Comparison of ENCODE assay signal across 14 cellular contexts in genomic region chr14:24143511-24143910, GRCh38. TPM values are rescaled to one million over a fixed set of nuclear protein-coding genes. Genes with fewer than 3 reads are reported as not detected.
DNase-seq lines count a peak whose midpoint lies in the region; ATAC-seq and TF ChIP-seq lines count a peak whose summit lies in the region.
"Had no signal": no experiment of that assay in that cellular context is flagged by ENCODE, and none has a peak within 500 bp of the region (broad histone marks: within the 10 kb centered on the region; RNA-seq: fewer than 3 reads in every experiment).

No MANE protein-coding gene starts in this region.

- no peak for DNase-seq in CD8-positive, alpha-beta memory T cell
- DNase-seq in M059J (ENCODE audit: low read depth) (peak; percentile 57), neural progenitor cell (ENCODE audit: low spot score) (no peak), glomerular visceral epithelial cell (ENCODE audit: extremely low spot score) (no peak), GM13976 (ENCODE audit: low spot score) (no peak)
- DNase-seq: activated T-cell treated with anti-CD3 and anti-CD28 coated beads, Interleukin-2, amount 50 U/mL, for 72 hours; hippocampal formation; left ventricle myocardium superior; NCI-H2081; SIG-M5 had no signal

- peak overlapping the region in 4 of 7 donors; percentile 8 to 75 (median 20) for H3K4me3 Mint-ChIP-seq in CD8-positive, alpha-beta memory T cell
- H3K4me3 Mint-ChIP-seq in brain (peak overlapping the region in 4 of 5 experiments; percentile 66 to 97 (median 74)), neural progenitor cell (peak overlapping the region; percentile 27)

- H3K27me3 ChIP-seq in CD8-positive, alpha-beta memory T cell (ENCODE audit: insufficient read depth, low read length, poor library complexity, severe bottlenecking) = no peaks in the 10 kb centered on the region
- no peaks in the 10 kb centered on the region for H3K27me3 ChIP-seq in neural progenitor cell

- peaks cover 28% of the 10 kb centered on the region for H3K36me3 ChIP-seq in CD8-positive, alpha-beta memory T cell (ENCODE audit: insufficient read depth, low read length)
- H3K36me3 ChIP-seq in neural progenitor cell = no peaks in the 10 kb centered on the region

- no peaks in the 10 kb centered on the region for H3K9me3 ChIP-seq in CD8-positive, alpha-beta memory T cell (ENCODE audit: low read length)
- no peaks in the 10 kb centered on the region for H3K9me3 ChIP-seq in neural progenitor cell (ENCODE audit: low read depth)

- peaks cover 46% of the 10 kb centered on the region for H3K4me1 ChIP-seq in CD8-positive, alpha-beta memory T cell (ENCODE audit: insufficient read depth, low read length)
- peaks cover 17% of the 10 kb centered on the region for H3K4me1 ChIP-seq in neural progenitor cell

- H3K9ac ChIP-seq in neural progenitor cell = no peak overlapping the region
- H3K9ac ChIP-seq: KMS-11 had no signal

- POLR2A ChIA-PET in CD8-positive, alpha-beta memory T cell (lab: Charles Lee) = no interaction called here

- no peak for ATAC-seq in activated CD4-positive, CD25-positive, alpha-beta regulatory T cell treated with anti-CD3 and anti-CD28 coated beads, Interleukin-2, amount 50 U/mL, for 24 hours
- ATAC-seq: activated T-cell treated with anti-CD3 and anti-CD28 coated beads, Interleukin-2, amount 50 U/mL, for 72 hours; left ventricle myocardium superior had no signal

- CTCF ChIA-PET in CD8-positive, alpha-beta memory T cell (lab: Charles Lee) = interaction anchor here (1.1 to 1.6 kb wide), 5 partner anchors 10 to 99 kb away, joined by 3 to 7 read pairs (median 6); partner anchors contain the start of genes DCAF11, IRF9, NRL and TINF2

- peaks cover 58 to 75% (median 74%) of the 10 kb centered on the region in 3 donors for H3K4me1 Mint-ChIP-seq in CD8-positive, alpha-beta memory T cell
- H3K4me1 Mint-ChIP-seq in brain (peaks cover 55% of the 10 kb centered on the region), neural progenitor cell (peaks cover 37% of the 10 kb centered on the region)

- no peak overlapping the region for H2AFZ ChIP-seq in neural progenitor cell (replicated peaks)

- H3K27ac ChIP-seq in CD8-positive, alpha-beta memory T cell (ENCODE audit: low read depth, low read length) = no peak overlapping the region
- H3K27ac ChIP-seq in neural progenitor cell = no peak overlapping the region
- H3K27ac ChIP-seq: KMS-11 had no signal

- TF ChIP-seq CTCF in brain (conservative IDR thresholded peaks at IDR 0.05) = no peak
- TF ChIP-seq CTCF in neural progenitor cell (IDR thresholded peaks at IDR 0.05) = no peak
- TF ChIP-seq CTCF in GM13976 (IDR thresholded peaks at IDR 0.05; ENCODE audit: borderline replicate concordance, control extremely low read depth, extremely low read depth, insufficient read depth, missing control alignments) = no peak

- H3K36me3 Mint-ChIP-seq in CD8-positive, alpha-beta memory T cell = peaks cover 0 to 71% (median 7%) of the 10 kb centered on the region in 3 donors
- H3K36me3 Mint-ChIP-seq in brain (peaks cover 29% of the 10 kb centered on the region), neural progenitor cell (peaks cover 19% of the 10 kb centered on the region)

- no peaks in the 10 kb centered on the region for H3K9me3 Mint-ChIP-seq in CD8-positive, alpha-beta memory T cell
- H3K9me3 Mint-ChIP-seq in brain (no peaks in the 10 kb centered on the region), neural progenitor cell (no peaks in the 10 kb centered on the region)
- H3K9me3 Mint-ChIP-seq: activated T-cell treated with anti-CD3 and anti-CD28 coated beads, Interleukin-2, amount 50 U/mL, for 72 hours had no signal

- peaks cover 42% of the 10 kb centered on the region for H3K79me2 ChIP-seq in neural progenitor cell (ENCODE audit: low read depth)

- peaks cover 42% of the 10 kb centered on the region for H3F3A ChIP-seq in neural progenitor cell (ENCODE audit: low read depth)

- in situ Hi-C loops in GM13976 (cut with MboI; ENCODE audit: low sequenced_read_pairs, unreplicated experiment) = no loop called here

- H3K4me3 ChIP-seq in CD8-positive, alpha-beta memory T cell (ENCODE audit: low read length) = no peak overlapping the region
- H3K4me3 ChIP-seq in neural progenitor cell = no peak overlapping the region

- H3K27ac Mint-ChIP-seq in CD8-positive, alpha-beta memory T cell = peak overlapping the region in 6 of 8 donors; percentile 66 to 97 (median 88)
- H3K27ac Mint-ChIP-seq in brain (peak overlapping the region in 4 of 5 experiments; percentile 52 to 99 (median 90)), neural progenitor cell (peak overlapping the region; percentile 33)

- H3K27me3 Mint-ChIP-seq in CD8-positive, alpha-beta memory T cell = no peaks in the 10 kb centered on the region
- H3K27me3 Mint-ChIP-seq in brain (peaks cover 11% of the 10 kb centered on the region), neural progenitor cell (ENCODE audit: insufficient read depth, low read depth) (peaks cover 6% of the 10 kb centered on the region)

- peaks cover 32% of the 10 kb centered on the region for H4K20me1 ChIP-seq in neural progenitor cell (ENCODE audit: low read depth)

- no peak overlapping the region for H3K4me2 ChIP-seq in neural progenitor cell
- H3K4me2 ChIP-seq: KMS-11 had no signal

RNA-seq across cellular contexts. Expression of gene EMC9, which starts 2.1 kb away (rescaled TPM):
- total RNA-seq in CD8-positive, alpha-beta memory T cell = 10 to 100 TPM; 28.1 to 30.2 TPM
- polyA plus RNA-seq in CD8-positive, alpha-beta memory T cell = 15.0 TPM
- 30.1 and 30.6 TPM in 2 replicates for total RNA-seq in M059J (2014; rRNA removed; shearing (Covaris generic))
- 57.5 TPM for polyA plus RNA-seq in brain (ENCODE audit: insufficient read depth, low read depth, low replicate concordance)
- 14.0 and 23.8 TPM in 2 replicates for total RNA-seq in neural progenitor cell (ENCODE audit: low replicate concordance)

RNA-seq across cellular contexts. Expression of gene PSME2, which starts 2.9 kb away (rescaled TPM):
- total RNA-seq in CD8-positive, alpha-beta memory T cell = 100 to 1,000 TPM; 368 to 376 TPM
- 534 TPM for polyA plus RNA-seq in CD8-positive, alpha-beta memory T cell
- total RNA-seq in M059J (2014; rRNA removed; shearing (Covaris generic)) = 342 and 389 TPM in 2 replicates
- 124 TPM for polyA plus RNA-seq in brain (ENCODE audit: insufficient read depth, low read depth, low replicate concordance)
- total RNA-seq in neural progenitor cell (ENCODE audit: low replicate concordance) = 43.5 and 53.5 TPM in 2 replicates

RNA-seq across cellular contexts. Expression of gene RNF31, which starts 3.8 kb away (rescaled TPM):
- 10 to 100 TPM; 85.9 TPM for total RNA-seq in CD8-positive, alpha-beta memory T cell
- polyA plus RNA-seq in CD8-positive, alpha-beta memory T cell = 71.5 TPM
- total RNA-seq in M059J (2014; rRNA removed; shearing (Covaris generic)) = 64.9 and 68.0 TPM in 2 replicates
- polyA plus RNA-seq in brain (ENCODE audit: insufficient read depth, low read depth, low replicate concordance) = 43.0 TPM
- total RNA-seq in neural progenitor cell (ENCODE audit: low replicate concordance) = 28.8 and 38.3 TPM in 2 replicates

RNA-seq across cellular contexts. Expression of gene PSME1, which starts 7.5 kb away (rescaled TPM):
- 100 to 1,000 TPM; 343 to 347 TPM for total RNA-seq in CD8-positive, alpha-beta memory T cell
- 1,041 TPM for polyA plus RNA-seq in CD8-positive, alpha-beta memory T cell
- total RNA-seq in M059J (2014; rRNA removed; shearing (Covaris generic)) = 358 and 437 TPM in 2 replicates
- polyA plus RNA-seq in brain (ENCODE audit: insufficient read depth, low read depth, low replicate concordance) = 179 TPM
- total RNA-seq in neural progenitor cell (ENCODE audit: low replicate concordance) = 32.7 and 37.5 TPM in 2 replicates

RNA-seq across cellular contexts. Expression of gene FITM1, which starts 13.1 kb away (rescaled TPM):
- 1 to 10 TPM in 1 of 2 experiments, under 1 TPM in 1; 0.58 to 1.1 TPM for total RNA-seq in CD8-positive, alpha-beta memory T cell
- polyA plus RNA-seq in CD8-positive, alpha-beta memory T cell = not detected
- total RNA-seq in M059J (2014; rRNA removed; shearing (Covaris generic)) = 0.27 TPM in 1 of 2 replicates, not detected in the other
- 2.5 TPM for polyA plus RNA-seq in brain (ENCODE audit: insufficient read depth, low read depth, low replicate concordance)
- total RNA-seq in neural progenitor cell (ENCODE audit: low replicate concordance) = 0.77 and 1.2 TPM in 2 replicates
- total RNA-seq: temporal lobe had no signal

Comparison
In these comparisons a context has a peak if more than half of its experiments do, and no peak if none do; other contexts are left out.
1. H3K27ac Mint-ChIP-seq: peak in every context shown above with its lines; median percentile 90 in brain; 88 in CD8-positive, alpha-beta memory T cell; 33 in neural progenitor cell.
2. H3K4me3 Mint-ChIP-seq: peak in every context shown above with its lines; median percentile 74 in brain; 27 in neural progenitor cell; 20 in CD8-positive, alpha-beta memory T cell.